ENCODE assay signal across 11 cellular contexts in genomic region chr19:31548941-31549340, GRCh38.
DNase-seq lines count a peak whose midpoint lies in the region; ATAC-seq, FAIRE-seq and TF ChIP-seq lines count a peak whose summit lies in the region.
"Had no signal": no experiment of that assay in that cellular context is flagged by ENCODE, and none has a peak within 500 bp of the region (broad histone marks: within the 10 kb centered on the region; RNA-seq: fewer than 3 reads in every experiment).

No MANE protein-coding gene starts in this region.

- no peak overlapping the region for H3K4ac ChIP-seq in H9 (ENCODE audit: low read depth, low read length)

- no peaks in the 10 kb centered on the region for H3K79me1 ChIP-seq in H9 (ENCODE audit: insufficient read depth, low read depth, low read length, poor library complexity, severe bottlenecking)

- no peak overlapping the region for H3K4me2 ChIP-seq in H9 (ENCODE audit: insufficient read depth, insufficient read length, low read length)
- no peak overlapping the region for H3K4me2 ChIP-seq in keratinocyte (ENCODE audit: control insufficient read depth, extremely low read depth, insufficient read depth, low read depth, low read length)

- H3K9me3 ChIP-seq in H9 (ENCODE audit: control insufficient read depth, low read depth, low read length) (no peaks in the 10 kb centered on the region), keratinocyte (ENCODE audit: control insufficient read depth, low read depth, low read length) (peaks cover 2% of the 10 kb centered on the region)

- H2AK5ac ChIP-seq in H9 (ENCODE audit: insufficient read length, low read length): no peak overlapping the region

- no peaks in the 10 kb centered on the region for H3K4me1 ChIP-seq in H9 (ENCODE audit: insufficient read depth, low read length)
- H3K4me1 ChIP-seq in keratinocyte (ENCODE audit: control insufficient read depth, extremely low read depth, insufficient read depth, low read length): no peaks in the 10 kb centered on the region

- H3K27me3 Mint-ChIP-seq in H9 (ENCODE audit: low read depth): peaks cover 6% of the 10 kb centered on the region
- H3K27me3 Mint-ChIP-seq in activated naive CD8-positive, alpha-beta T cell treated with anti-CD3 and anti-CD28 coated beads for 36 hours: no peaks in the 10 kb centered on the region

- dilution Hi-C loops in keratinocyte (cut with MboI; ENCODE audit: extremely low pct_ligation_motif_present, low sequenced_read_pairs): no loop called here

- no peak for FAIRE-seq in keratinocyte (lab: Jason Lieb, UNC)

- no peak overlapping the region for H3K27ac ChIP-seq in H9 (ENCODE audit: insufficient read length, low read depth, low read length)
- no peak overlapping the region for H3K27ac ChIP-seq in keratinocyte (ENCODE audit: control insufficient read depth, insufficient read depth, low read length)

- peaks cover 3 to 10% of the 10 kb centered on the region in 2 experiments; a peak in 4 of 5 replicates for H3K9me3 Mint-ChIP-seq in H9
- H3K9me3 Mint-ChIP-seq in activated naive CD8-positive, alpha-beta T cell treated with anti-CD3 and anti-CD28 coated beads for 36 hours: peaks cover 5% of the 10 kb centered on the region
- H3K9me3 Mint-ChIP-seq: activated naive CD4-positive, alpha-beta T cell treated with anti-CD3 and anti-CD28 coated beads, Interleukin-2, amount 50 U/mL, for 24 hours had no signal

- no peak overlapping the region for H3K14ac ChIP-seq in H9 (ENCODE audit: insufficient read depth, low read length)

- H4K20me1 ChIP-seq in H9 (ENCODE audit: control insufficient read depth, insufficient read depth, insufficient read length): no peaks in the 10 kb centered on the region
- H4K20me1 ChIP-seq in keratinocyte (ENCODE audit: control insufficient read depth, extremely low read depth, insufficient read depth, low read length): no peaks in the 10 kb centered on the region

- in situ Hi-C loops in ACHN (cut with HindIII; ENCODE audit: low pct_ligation_motif_present, low pct_unique_long_range_greater_than_20kb, low sequenced_read_pairs) (no loop called here), astrocyte of the cerebellum (cut with HindIII; ENCODE audit: low sequenced_read_pairs) (no loop called here)

- H2BK15ac ChIP-seq in H9 (ENCODE audit: low read depth, low read length): no peak overlapping the region

- H3T11ph ChIP-seq in H9 (ENCODE audit: low read length): no peak overlapping the region

- DNase-seq in ACHN (peak; percentile 11), H9 (peak; percentile 46), astrocyte of the cerebellum (ENCODE audit: low read depth) (no peak), keratinocyte (ENCODE audit: low read depth, low spot score) (no peak), GDM1 (lab: John Stamatoyannopoulos, UW) (no peak)
- no peak for DNase-seq in activated naive CD8-positive, alpha-beta T cell treated with anti-CD3 and anti-CD28 coated beads for 36 hours
- DNase-seq: NCI-H1092, T-helper 17 cell had no signal

- no peaks in the 10 kb centered on the region for H3K36me3 ChIP-seq in keratinocyte (ENCODE audit: control insufficient read depth in 2 of 2, extremely low read depth in 1 of 2, insufficient read depth in 2 of 2, low read length in 2 of 2)

- H2BK5ac ChIP-seq in H9 (ENCODE audit: insufficient read length, low read length): no peak overlapping the region

- H3K27me3 ChIP-seq in H9 (ENCODE audit: insufficient read depth, low read length) (no peaks in the 10 kb centered on the region), keratinocyte (ENCODE audit: control insufficient read depth, extremely low read depth, insufficient read depth, low read length) (no peaks in the 10 kb centered on the region)

- H3K23ac ChIP-seq in H9 (ENCODE audit: insufficient read length, low read depth, low read length): no peak overlapping the region

- H3K4me1 Mint-ChIP-seq in H9: peaks cover 6 to 11% of the 10 kb centered on the region in 2 experiments
- H3K4me1 Mint-ChIP-seq in activated naive CD8-positive, alpha-beta T cell treated with anti-CD3 and anti-CD28 coated beads for 36 hours: no peaks in the 10 kb centered on the region
- H3K4me1 Mint-ChIP-seq: activated naive CD4-positive, alpha-beta T cell treated with anti-CD3 and anti-CD28 coated beads, Interleukin-2, amount 50 U/mL, for 24 hours; T-helper 17 cell had no signal

- H2BK120ac ChIP-seq in H9 (ENCODE audit: low read depth, low read length, poor library complexity, severe bottlenecking): no peak overlapping the region

- peaks cover 5 to 10% (median 6%) of the 10 kb centered on the region in 3 experiments; a peak in 3 of 7 replicates for H3K36me3 Mint-ChIP-seq in H9 (ENCODE audit: insufficient read depth in 1 of 3, low read depth in 3 of 3)
- no peaks in the 10 kb centered on the region for H3K36me3 Mint-ChIP-seq in activated naive CD8-positive, alpha-beta T cell treated with anti-CD3 and anti-CD28 coated beads for 36 hours
- H3K36me3 Mint-ChIP-seq: activated naive CD4-positive, alpha-beta T cell treated with anti-CD3 and anti-CD28 coated beads, Interleukin-2, amount 50 U/mL, for 24 hours had no signal

- H3K56ac ChIP-seq in H9 (ENCODE audit: insufficient read length, low read depth, low read length): no peak overlapping the region

- WGBS in H9 (ENCODE audit: extremely low coverage, insufficient read length, low lambda C conversion rate): no CpG with 5 or more reads among the region's 4 CpGs

- no peak overlapping the region for H3K18ac ChIP-seq in H9 (ENCODE audit: insufficient read length, low read depth, low read length)

- H4K91ac ChIP-seq in H9 (ENCODE audit: insufficient read length, low read depth, low read length): no peak overlapping the region

- H3K27ac Mint-ChIP-seq in H9: no peak overlapping the region
- no peak overlapping the region for H3K27ac Mint-ChIP-seq in activated naive CD8-positive, alpha-beta T cell treated with anti-CD3 and anti-CD28 coated beads for 36 hours
- H3K27ac Mint-ChIP-seq: activated naive CD4-positive, alpha-beta T cell treated with anti-CD3 and anti-CD28 coated beads, Interleukin-2, amount 50 U/mL, for 24 hours; T-helper 17 cell had no signal

- no peaks in the 10 kb centered on the region for H3K79me2 ChIP-seq in H9 (ENCODE audit: insufficient read depth, low read length)
- H3K79me2 ChIP-seq in keratinocyte (ENCODE audit: control insufficient read depth, insufficient read depth, low read length): no peaks in the 10 kb centered on the region

- no peak overlapping the region for H4K8ac ChIP-seq in H9 (replicated peaks; ENCODE audit: insufficient read length, low read depth, low read length)

- no peak overlapping the region for H4K5ac ChIP-seq in H9 (ENCODE audit: insufficient read length, low read depth, low read length)

- H2BK20ac ChIP-seq in H9 (ENCODE audit: low read depth, low read length, poor library complexity, severe bottlenecking): no peak overlapping the region

- H2AFZ ChIP-seq in H9 (ENCODE audit: low read length): no peak overlapping the region
- no peak overlapping the region for H2AFZ ChIP-seq in keratinocyte (ENCODE audit: control insufficient read depth, low read length)

- no peak overlapping the region for H3K9ac ChIP-seq in H9 (ENCODE audit: extremely low read depth, insufficient read length, low read length)
- no peak overlapping the region for H3K9ac ChIP-seq in keratinocyte (ENCODE audit: control insufficient read depth, extremely low read depth, insufficient read depth, low read length)

- H3K23me2 ChIP-seq in H9 (ENCODE audit: insufficient read length, low read depth, low read length, poor library complexity, severe bottlenecking): no peaks in the 10 kb centered on the region

- no peak overlapping the region for H3K4me3 ChIP-seq in astrocyte of the cerebellum (ENCODE audit: low read depth, low read length)
- H3K4me3 ChIP-seq in keratinocyte (ENCODE audit: control insufficient read depth in 2 of 3, extremely low read depth in 1 of 3, insufficient read depth in 2 of 3, low read depth in 1 of 3, low read length in 3 of 3): no peak overlapping the region

- no peak overlapping the region for H2BK12ac ChIP-seq in H9 (ENCODE audit: insufficient read length, low read depth, low read length)

- no peak overlapping the region for H3K4me3 Mint-ChIP-seq in H9
- no peak overlapping the region for H3K4me3 Mint-ChIP-seq in activated naive CD8-positive, alpha-beta T cell treated with anti-CD3 and anti-CD28 coated beads for 36 hours
- H3K4me3 Mint-ChIP-seq: activated naive CD4-positive, alpha-beta T cell treated with anti-CD3 and anti-CD28 coated beads, Interleukin-2, amount 50 U/mL, for 24 hours; T-helper 17 cell had no signal

- TF ChIP-seq CTCF in H9 (conservative IDR thresholded peaks at IDR 0.05) (peak; percentile 77), astrocyte of the cerebellum (IDR thresholded peaks at IDR 0.05; ENCODE audit: low read depth, low read length, missing control alignments) (peak; percentile 41), keratinocyte (optimal IDR thresholded peaks at IDR 0.05 in 1 of 3, IDR thresholded peaks at IDR 0.05 in 1 of 3, conservative IDR thresholded peaks at IDR 0.05 in 1 of 3; ENCODE audit: extremely low read depth in 1 of 3, insufficient read depth in 2 of 3, low read length in 3 of 3) (peak in 2 of 3 experiments; percentile 66)

- no peak for ATAC-seq in GM21515 (IDR thresholded peaks at IDR 0.05; ENCODE audit: unreplicated experiment)
- ATAC-seq in GM19035 (IDR thresholded peaks at IDR 0.05; ENCODE audit: unreplicated experiment): no peak
- ATAC-seq: T-helper 17 cell had no signal

- H3K9me1 ChIP-seq in keratinocyte (ENCODE audit: control insufficient read depth, extremely low read depth, insufficient read depth, low read length): no peaks in the 10 kb centered on the region

Comparison
In these comparisons a context has a peak if more than half of its experiments do, and no peak if none do; other contexts are left out.
1. DNase-seq: peak in ACHN (single experiment) and H9 (single experiment); none in astrocyte of the cerebellum (single experiment), keratinocyte (single experiment), activated naive CD8-positive, alpha-beta T cell treated with anti-CD3 and anti-CD28 coated beads for 36 hours (single experiment) and GDM1 (single experiment).
2. Peak in every context shown above with its lines, with median percentiles within 50 percentile points of each other: CTCF ChIP-seq.